ENCODE assay signal across 17 cellular contexts in the genomic region with DNA sequence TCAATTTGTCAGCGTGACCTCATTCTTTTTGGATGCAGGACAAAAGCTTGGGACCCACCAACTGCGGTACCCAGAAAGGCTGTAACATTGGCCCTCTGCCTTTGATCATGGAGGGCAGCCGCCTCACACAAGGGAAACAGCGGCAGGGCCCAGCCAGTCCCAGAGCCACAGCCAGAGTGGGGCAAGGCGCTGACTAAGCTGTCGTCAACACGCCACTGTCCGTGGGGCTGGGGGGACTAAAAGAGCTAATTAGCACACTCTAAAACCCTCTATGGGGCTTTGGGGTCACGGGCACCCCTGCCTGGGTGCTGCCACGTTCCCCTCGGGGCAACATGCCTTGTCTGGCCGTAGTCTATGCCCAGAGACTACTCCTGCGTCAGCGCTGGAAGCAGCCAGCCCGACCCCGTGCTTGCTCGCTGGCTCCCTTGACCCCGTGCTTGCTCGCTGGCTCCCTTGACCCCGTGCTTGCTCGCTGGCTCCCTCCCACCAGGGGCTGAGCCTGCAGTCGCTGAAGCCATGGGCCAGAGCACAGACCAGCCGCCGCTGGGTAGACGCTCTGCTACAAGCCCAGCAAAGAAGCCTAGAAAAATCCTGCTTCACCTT.
"Had no signal": no experiment of that assay in that cellular context is flagged by ENCODE, and none has a peak within 500 bp of the region (broad histone marks: within the 10 kb centered on the region; RNA-seq: fewer than 3 reads in every experiment).

No MANE protein-coding gene starts in this region.

- H3K27ac ChIP-seq: esophagus squamous epithelium, left ventricle myocardium inferior, right atrium auricular region, suprapubic skin, tibial artery had no signal

- DNase-seq: effector memory CD4-positive, alpha-beta T cell; esophagus squamous epithelium; foreskin fibroblast; immature natural killer cell; left cardiac atrium; left ventricle myocardium inferior; mesenchymal stem cell; midbrain; small intestine; stimulated activated CD4-positive, alpha-beta T cell treated with anti-CD3 and anti-CD28 coated beads, Interleukin-2, amount 100 ng/mL, for 48 hours; stimulated activated naive CD8-positive, alpha-beta T cell treated with anti-CD3 and anti-CD28 coated beads, Interleukin-15, Interleukin-2, amounts not matched to agents 100 U/mL and 50 U/mL, for 24 hours; tibial artery had no signal

- H3K4me1 Mint-ChIP-seq: immature natural killer cell, nephron had no signal

- H3K4me3 ChIP-seq: esophagus squamous epithelium, left ventricle myocardium inferior, lung, right atrium auricular region, suprapubic skin, tibial artery had no signal

- H3K4me1 ChIP-seq: esophagus squamous epithelium, left ventricle myocardium inferior, right atrium auricular region, suprapubic skin, tibial artery had no signal

- ATAC-seq: left cardiac atrium; stimulated activated naive CD8-positive, alpha-beta T cell treated with anti-CD3 and anti-CD28 coated beads, Interleukin-15, Interleukin-2, amounts not matched to agents 100 U/mL and 50 U/mL, for 24 hours had no signal

- H3K27me3 ChIP-seq: esophagus squamous epithelium, right atrium auricular region, suprapubic skin, tibial artery had no signal

- FAIRE-seq: keratinocyte, small intestine had no signal

- H3K4me3 Mint-ChIP-seq: immature natural killer cell, nephron had no signal

- H3K27ac Mint-ChIP-seq: immature natural killer cell, nephron had no signal

- H3K36me3 ChIP-seq: esophagus squamous epithelium, left ventricle myocardium inferior, right atrium auricular region, suprapubic skin, tibial artery had no signal

- H3K9me3 ChIP-seq: right atrium auricular region had no signal
